Comparison of ENCODE assay signal across 2 cellular contexts in genomic region chr13:24074687-24075086, GRCh38.
TF ChIP-seq lines count a peak whose summit lies in the region.

No MANE protein-coding gene starts in this region.

TF ChIP-seq in H1, 55 proteins besides CTCF, POLR2A, EP300 and RAD21 (continued from another document):
- TF ChIP-seq ATF3 (IDR thresholded peaks at IDR 0.05; ENCODE audit: insufficient read depth, low read depth, low read length) (no peak), RFX5 (IDR thresholded peaks at IDR 0.05; ENCODE audit: borderline replicate concordance, low read depth, low read length) (no peak), HDAC6 (IDR thresholded peaks at IDR 0.05; ENCODE audit: low read depth, low read length) (no peak), E2F6 (IDR thresholded peaks at IDR 0.05) (no peak), JUND (IDR thresholded peaks at IDR 0.05; ENCODE audit: low read length) (no peak), MAX (IDR thresholded peaks at IDR 0.05) (no peak), POLR2AphosphoS5 (IDR thresholded peaks at IDR 0.05; ENCODE audit: low read depth, low read length) (no peak), KDM5A (IDR thresholded peaks at IDR 0.05; ENCODE audit: low read length) (no peak)
TF ChIP-seq in H1: peak in this region for 0.

TF ChIP-seq in HEK293T, 16 proteins besides CTCF, POLR2A, EP300 and RAD21 (continued from another document):
- TF ChIP-seq LEF1 (IDR thresholded peaks at IDR 0.05; ENCODE audit: borderline replicate concordance) (no peak), TARDBP (IDR thresholded peaks at IDR 0.05) (no peak), ARNT (IDR thresholded peaks at IDR 0.05) (no peak), FOXK2 (IDR thresholded peaks at IDR 0.05) (no peak), SP1 (IDR thresholded peaks at IDR 0.05) (no peak), L3MBTL2 (conservative IDR thresholded peaks at IDR 0.05) (no peak), FOXM1 (IDR thresholded peaks at IDR 0.05; ENCODE audit: borderline replicate concordance) (no peak), CTBP1 (IDR thresholded peaks at IDR 0.05; ENCODE audit: borderline replicate concordance) (no peak), ELF4 (IDR thresholded peaks at IDR 0.05) (no peak), BHLHE40 (IDR thresholded peaks at IDR 0.05; ENCODE audit: borderline replicate concordance) (no peak), ZNF384 (IDR thresholded peaks at IDR 0.05) (no peak), SUZ12 (IDR thresholded peaks at IDR 0.05) (no peak), HDGF (IDR thresholded peaks at IDR 0.05; ENCODE audit: borderline replicate concordance) (no peak), FOXA1 (IDR thresholded peaks at IDR 0.05) (no peak)
TF ChIP-seq in HEK293T: peak in this region for 0.
